8 cellular contexts compared by ENCODE assay signal in the genomic region with DNA sequence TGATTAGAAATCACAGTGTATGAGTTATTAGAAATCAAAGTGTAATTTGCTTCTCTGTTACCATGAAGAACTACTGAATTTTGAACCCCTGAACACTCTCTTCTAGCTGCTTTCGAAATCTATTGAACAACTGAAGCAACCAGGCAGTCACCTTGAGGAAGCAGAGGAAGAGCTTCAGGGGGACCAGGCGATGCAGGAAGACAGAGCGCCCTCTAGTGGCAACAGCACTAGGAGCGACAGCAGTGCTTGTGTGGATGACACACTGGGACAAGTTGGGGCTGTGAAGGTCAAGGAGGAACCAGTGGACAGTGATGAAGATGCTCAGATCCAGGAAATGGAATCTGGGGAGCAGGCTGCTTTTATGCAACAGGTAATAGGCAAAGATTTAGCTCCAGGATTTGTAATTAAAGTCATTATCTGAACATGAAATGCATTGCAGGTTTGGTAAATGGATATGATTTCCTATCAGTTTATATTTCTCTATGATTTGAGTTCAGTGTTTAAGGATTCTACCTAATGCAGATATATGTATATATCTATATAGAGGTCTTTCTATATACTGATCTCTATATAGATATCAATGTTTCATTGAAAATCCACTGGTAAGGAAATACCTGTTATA.
DNase-seq lines count a peak whose midpoint lies in the region; ATAC-seq lines count a peak whose summit lies in the region.

No MANE protein-coding gene starts in this region.

- intact Hi-C loops in right cardiac atrium (cut with DNase I), result loop anchor here in 3 of 4 donors (10.0 kb wide), 2 partner anchors 301 to 311 kb away; no protein-coding TSS in a partner anchor
- intact Hi-C loops in sciatic nerve (cut with DNase I), result no loop called here

- no peaks in the 10 kb centered on the region for H3K4me1 ChIP-seq in right cardiac atrium (ENCODE audit: control insufficient read depth, insufficient read depth, low read length)

- peak; percentile 100 for ATAC-seq in HG02759 (IDR thresholded peaks at IDR 0.05; ENCODE audit: unreplicated experiment)
- ATAC-seq in right cardiac atrium, result peak; percentile 87 to 91
- peak; percentile 84 for ATAC-seq in sciatic nerve

- no peak overlapping the region for H3K27ac ChIP-seq in right cardiac atrium (ENCODE audit: low read length)

- DNase-seq in NCI-H1436 (lab: John Stamatoyannopoulos, UW) (peak; percentile 70), NCI-H1436 treated with DMSO at 0.1 percent for 48 hours (lab: John Stamatoyannopoulos, UW) (no peak), NCI-H1105 (lab: John Stamatoyannopoulos, UW) (peak; percentile 55), T follicular helper cell (ENCODE audit: low read depth) (peak; percentile 10), amniotic epithelial cell (ENCODE audit: low read depth) (peak; percentile 73), right cardiac atrium (peak; percentile 78 to 88 (median 85)), sciatic nerve (ENCODE audit: low spot score) (peak; percentile 92)

- WGBS in right cardiac atrium, result 31% methylated on average over 4 of the region's 4 CpGs

- H3K4me3 ChIP-seq in right cardiac atrium (ENCODE audit: low read length), result no peak overlapping the region

- H3K27me3 ChIP-seq in right cardiac atrium (ENCODE audit: control insufficient read depth, insufficient read depth), result no peaks in the 10 kb centered on the region

- H3K9me3 ChIP-seq in right cardiac atrium (ENCODE audit: control insufficient read depth, low read length), result no peaks in the 10 kb centered on the region
